ENCODE assay signal across 8 cellular contexts in the genomic region with DNA sequence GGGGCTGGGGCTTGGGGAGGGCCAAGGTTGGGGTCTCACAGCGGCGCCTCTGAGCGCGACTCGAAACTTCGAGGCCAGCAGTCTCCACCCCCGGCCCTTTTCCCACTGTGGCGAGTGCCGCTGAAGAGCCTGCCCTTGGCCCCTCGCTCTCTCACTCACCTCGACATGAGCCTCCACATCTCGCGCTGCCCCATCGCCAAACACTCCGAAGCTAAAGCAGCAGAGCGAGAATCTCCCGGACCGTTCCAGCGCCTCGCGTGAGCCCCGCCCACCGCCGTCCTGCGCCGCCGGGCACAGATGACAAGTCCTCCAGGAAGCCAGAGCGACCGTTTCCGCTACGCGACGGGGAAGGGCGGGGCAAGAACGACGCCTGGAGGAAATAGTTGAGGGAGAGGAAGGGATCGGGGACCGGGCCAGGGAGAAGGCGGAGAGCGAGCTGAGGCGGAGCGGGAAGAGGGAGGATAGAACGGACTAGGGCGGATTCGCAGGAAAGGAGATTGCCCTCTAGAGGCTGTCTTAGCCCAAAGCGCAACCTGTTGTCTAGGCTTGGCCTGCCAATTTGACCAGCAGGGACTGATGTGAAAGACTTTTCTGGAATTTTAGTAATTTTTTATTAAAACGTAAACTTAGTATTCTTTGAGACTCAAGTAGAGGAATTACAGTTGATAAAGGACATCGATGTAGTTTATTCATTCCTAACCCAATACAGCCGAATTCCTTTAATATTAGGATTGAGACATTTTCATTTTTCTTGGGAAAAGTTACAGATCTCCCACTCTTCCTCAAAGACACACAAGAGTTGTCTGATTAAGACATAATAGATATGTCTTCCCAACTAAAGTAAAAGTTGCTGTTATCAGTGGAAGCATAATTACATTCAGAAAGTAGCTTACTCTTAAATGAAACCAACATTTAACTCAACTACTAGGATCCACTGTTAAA. TPM values are rescaled to one million over a fixed set of nuclear protein-coding genes. Genes with fewer than 3 reads are reported as not detected.
DNase-seq lines count a peak whose midpoint lies in the region; ATAC-seq and TF ChIP-seq lines count a peak whose summit lies in the region.

A gene with protein sequence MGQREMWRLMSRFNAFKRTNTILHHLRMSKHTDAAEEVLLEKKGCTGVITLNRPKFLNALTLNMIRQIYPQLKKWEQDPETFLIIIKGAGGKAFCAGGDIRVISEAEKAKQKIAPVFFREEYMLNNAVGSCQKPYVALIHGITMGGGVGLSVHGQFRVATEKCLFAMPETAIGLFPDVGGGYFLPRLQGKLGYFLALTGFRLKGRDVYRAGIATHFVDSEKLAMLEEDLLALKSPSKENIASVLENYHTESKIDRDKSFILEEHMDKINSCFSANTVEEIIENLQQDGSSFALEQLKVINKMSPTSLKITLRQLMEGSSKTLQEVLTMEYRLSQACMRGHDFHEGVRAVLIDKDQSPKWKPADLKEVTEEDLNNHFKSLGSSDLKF (minus strand): TSS at position 270 of the 942 bp plus-strand sequence. CDS start 76 bp downstream, at position 194.

- intact Hi-C loops in IMR-90 (cut with micrococcal nuclease) = loop anchor here (10.0 kb wide), 1 partner anchor 535 kb away; the partner anchor contains the start of genes ORMDL1 and PMS1
- intact Hi-C loops in PC-3 (cut with micrococcal nuclease) = loop anchor here (5.0 to 10.0 kb wide), 4 partner anchors 38 to 555 kb away; partner anchors contain the start of gene OSGEPL1

- H3K23ac ChIP-seq in IMR-90 (ENCODE audit: low read depth, low read length) = peak within 1 kb of the TSS; percentile 79

- H3K27ac ChIP-seq in IMR-90 (ENCODE audit: insufficient read depth, low read length) (peak within 1 kb of the TSS; percentile 38), PC-3 (ENCODE audit: low read length) (no peak within 1 kb of the TSS), mucosa of rectum (ENCODE audit: low read depth in 2 of 2, low read length in 2 of 2) (peak within 1 kb of the TSS; percentile 86 to 89)

- DNase-seq in DMS114 treated with DMSO at 0.1 percent for 48 hours (lab: John Stamatoyannopoulos, UW; ENCODE audit: unreplicated experiment) (peak; percentile 96), IMR-90 (peak; percentile 98), PC-3 (peak; percentile 99), epithelial cell of proximal tubule (ENCODE audit: low read depth) (peak; percentile 82)
- peak; percentile 85 for DNase-seq in activated T-cell treated with anti-CD3 and anti-CD28 coated beads, Interleukin-2, amount 50 U/mL, for 1 hour
- DNase-seq in stimulated activated CD8-positive, alpha-beta memory T cell treated with anti-CD3 and anti-CD28 coated beads, Interleukin-7, amount 100 ng/mL, for 1 hour (ENCODE audit: low read depth in 2 of 2) = peak; percentile 72 to 73

- H4K5ac ChIP-seq in IMR-90 (ENCODE audit: low read depth, low read length) = peak within 1 kb of the TSS; percentile 93; the same call in 1 of the 2 replicates

- H3F3A ChIP-seq in PC-3 (ENCODE audit: low read length, unreplicated experiment) = no peaks in the 10 kb centered on the region

- H2BK15ac ChIP-seq in IMR-90 (ENCODE audit: low read depth, low read length) = no peak within 1 kb of the TSS

- 0% methylated on average over 21 of the region's 49 CpGs; no CpG with 5 or more reads in 1 of the 2 experiments for WGBS in IMR-90 (ENCODE audit: extremely low coverage in 2 of 2, insufficient read length in 1 of 2), 2 experiments

- BruUV-seq in IMR-90 (replicated peaks; lab: Mats Ljungman, UMichigan) (no TSS peak), PC-3 (replicated peaks; lab: Mats Ljungman, UMichigan) (TSS peak; percentile 66)

- H3K4ac ChIP-seq in IMR-90 (ENCODE audit: low read depth, low read length) = peak within 1 kb of the TSS; percentile 44

- peak within 1 kb of the TSS; percentile 45 for H2AK9ac ChIP-seq in IMR-90 (replicated peaks; ENCODE audit: low read depth, low read length, poor library complexity)

- no peak within 1 kb of the TSS for H3K18ac ChIP-seq in IMR-90 (ENCODE audit: low read depth, low read length)

- in situ Hi-C loops in IMR-90 (cut with MboI; ENCODE audit: low sequenced_read_pairs) = no loop called here

- H3K9ac ChIP-seq in IMR-90 (ENCODE audit: low read depth, low read length) = peak within 1 kb of the TSS; percentile 49
- H3K9ac ChIP-seq in PC-3 (ENCODE audit: low read length) = peak within 1 kb of the TSS; percentile 68
- H3K9ac ChIP-seq in mucosa of rectum (ENCODE audit: low read depth in 1 of 2, low read length in 2 of 2) = peak within 1 kb of the TSS; percentile 67 to 83

- ATAC-seq in GM21526 (IDR thresholded peaks at IDR 0.05; ENCODE audit: low FRiP score, unreplicated experiment) (peak; percentile 90), IMR-90 (ENCODE audit: low read depth) (peak; percentile 97), PC-3 (peak; percentile 95)

- H4K20me1 ChIP-seq in IMR-90 (ENCODE audit: insufficient read depth, low read length) (no peaks in the 10 kb centered on the region), PC-3 (ENCODE audit: low read length) (no peaks in the 10 kb centered on the region)

- H4K91ac ChIP-seq in IMR-90 (ENCODE audit: insufficient read depth, low read depth, low read length) = peak within 1 kb of the TSS; percentile 15; the same call in 1 of the 2 replicates

- H3K36me3 ChIP-seq in IMR-90 (ENCODE audit: control insufficient read depth, insufficient read depth, low read length) = no peaks in the 10 kb centered on the region
- no peaks in the 10 kb centered on the region for H3K36me3 ChIP-seq in PC-3 (ENCODE audit: low read depth, low read length)
- no peaks in the 10 kb centered on the region for H3K36me3 ChIP-seq in mucosa of rectum (ENCODE audit: control insufficient read depth in 2 of 2, insufficient read depth in 2 of 2, low read length in 2 of 2)

- CTCF ChIA-PET in IMR-90 (lab: Yijun Ruan, JAX) = interaction anchor here (0.5 to 2.2 kb wide), 9 partner anchors 9 to 489 kb away, joined by 3 to 9 read pairs (median 3); partner anchors contain the start of gene INPP1
- CTCF ChIA-PET in PC-3 (lab: Charles Lee) = interaction anchor here (0.6 to 0.7 kb wide), 5 partner anchors 9 to 486 kb away, joined by 3 read pairs; no protein-coding TSS in a partner anchor

- H3K79me1 ChIP-seq in IMR-90 (ENCODE audit: low read depth in 1 of 2, low read length in 2 of 2) = peaks cover 13 to 40% of the 10 kb centered on the region in 2 experiments

- H3K4me1 ChIP-seq in IMR-90 (ENCODE audit: control insufficient read depth, insufficient read depth, low read length) (peaks cover 5% of the 10 kb centered on the region), PC-3 (ENCODE audit: insufficient read depth, low read length) (peaks cover 26% of the 10 kb centered on the region), mucosa of rectum (ENCODE audit: control insufficient read depth in 2 of 2, insufficient read depth in 2 of 2, low read length in 2 of 2) (peaks cover 13 to 16% of the 10 kb centered on the region in 2 donors)

- H2BK5ac ChIP-seq in IMR-90 (ENCODE audit: low read depth, low read length, poor library complexity, severe bottlenecking) = peak within 1 kb of the TSS; percentile 27

- TF ChIP-seq CTCF in IMR-90 (conservative IDR thresholded peaks at IDR 0.05; ENCODE audit: low read depth, low read length) (peak; percentile 91), PC-3 (conservative IDR thresholded peaks at IDR 0.05; ENCODE audit: low read depth, low read length) (peak; percentile 86), epithelial cell of proximal tubule (conservative IDR thresholded peaks at IDR 0.05; ENCODE audit: low read depth, low read length) (peak; percentile 85)

- H3K4me2 ChIP-seq in IMR-90 (ENCODE audit: low read depth, low read length) = peak within 1 kb of the TSS; percentile 93
- H3K4me2 ChIP-seq in PC-3 (ENCODE audit: low read length) = peak within 1 kb of the TSS; percentile 97

- TF ChIP-seq RAD21 in IMR-90 (IDR thresholded peaks at IDR 0.05; ENCODE audit: low read length) = peak; percentile 46

- H3K14ac ChIP-seq in IMR-90 (replicated peaks; ENCODE audit: low read depth, low read length) = peak within 1 kb of the TSS; percentile 67

- H3K4me3 ChIP-seq in IMR-90 (ENCODE audit: insufficient read depth, low read depth, low read length) (peak within 1 kb of the TSS; percentile 62), PC-3 (ENCODE audit: low read length) (peak within 1 kb of the TSS; percentile 95), epithelial cell of proximal tubule (ENCODE audit: low read depth, low read length) (peak within 1 kb of the TSS; percentile 85), mucosa of rectum (ENCODE audit: low read length in 2 of 2) (peak within 1 kb of the TSS; percentile 80 to 97)

- H3K9me1 ChIP-seq in IMR-90 (ENCODE audit: insufficient read depth, low read length) = no peaks in the 10 kb centered on the region

- peak within 1 kb of the TSS; percentile 74 to 84 for H4K8ac ChIP-seq in IMR-90 (ENCODE audit: low read depth in 2 of 2, low read length in 2 of 2)

- H2AFZ ChIP-seq in IMR-90 (replicated peaks; ENCODE audit: low read length, poor library complexity) (peak within 1 kb of the TSS; percentile 94), PC-3 (ENCODE audit: low read length) (peak within 1 kb of the TSS; percentile 89)

- no peak for TF ChIP-seq POLR2A in IMR-90 (IDR thresholded peaks at IDR 0.05; ENCODE audit: low read depth, low read length)

- H3K9me3 ChIP-seq in IMR-90 (ENCODE audit: control insufficient read depth, insufficient read depth, low read length) (no peaks in the 10 kb centered on the region), PC-3 (ENCODE audit: low read length) (no peaks in the 10 kb centered on the region), mucosa of rectum (ENCODE audit: control insufficient read depth in 2 of 2, low read length in 2 of 2) (no peaks in the 10 kb centered on the region)

- no peaks in the 10 kb centered on the region for H3K9me2 ChIP-seq in PC-3 (replicated peaks; ENCODE audit: low read length)

- peaks cover 41% of the 10 kb centered on the region for H3K79me2 ChIP-seq in PC-3 (ENCODE audit: low read length)

- peak within 1 kb of the TSS; percentile 11; the same call in 1 of the 2 replicates for H2AK5ac ChIP-seq in IMR-90 (ENCODE audit: low read depth, low read length)

- peak within 1 kb of the TSS; percentile 22; the same call in 1 of the 2 replicates for H2BK120ac ChIP-seq in IMR-90 (ENCODE audit: low read depth, low read length)

- H3K27me3 ChIP-seq in IMR-90 (ENCODE audit: control insufficient read depth, insufficient read depth, low read length) = no peaks in the 10 kb centered on the region
- H3K27me3 ChIP-seq in PC-3 (ENCODE audit: low read length) = no peaks in the 10 kb centered on the region
- no peaks in the 10 kb centered on the region for H3K27me3 ChIP-seq in mucosa of rectum (ENCODE audit: control insufficient read depth in 2 of 2, insufficient read depth in 2 of 2, low read length in 2 of 2)

- H3K56ac ChIP-seq in IMR-90 (ENCODE audit: extremely low read depth, insufficient read depth, low read length) = peak within 1 kb of the TSS; percentile 33; the same call in 1 of the 2 replicates

- dilution Hi-C loops in IMR-90 (cut with HindIII; ENCODE audit: low sequenced_read_pairs, unreplicated experiment) = no loop called here

- H2BK20ac ChIP-seq in IMR-90 (ENCODE audit: low read depth, low read length) = no peak within 1 kb of the TSS

- POLR2A ChIA-PET in IMR-90 (lab: Charles Lee; ENCODE audit: unreplicated experiment) = interaction anchor here (1.2 kb wide), 1 partner anchor 17 kb away, joined by 5 read pairs; no protein-coding TSS in a partner anchor
- POLR2A ChIA-PET in PC-3 (lab: Charles Lee; ENCODE audit: unreplicated experiment) = interaction anchor here (0.6 to 0.7 kb wide), 2 partner anchors 25 to 489 kb away, joined by 3 to 10 read pairs; no protein-coding TSS in a partner anchor

RNA-seq across cellular contexts. Expression of the gene that starts here (rescaled TPM):
- total RNA-seq in IMR-90 (2012; rRNA removed) (8.8 and 15.6 TPM in 2 replicates), PC-3 (2014; rRNA removed) (8.1 and 12.0 TPM in 2 replicates), epithelial cell of proximal tubule (8.6 and 12.2 TPM in 2 replicates)
- 8.3 and 11.9 TPM in 2 replicates for polyA plus RNA-seq in IMR-90 (2012; rRNA removed)
- 1.2 and 1.7 TPM in 2 replicates for polyA plus RNA-seq in IMR-90 (2012; cell fraction: cytosol; rRNA removed)
- 1.0 and 10.0 TPM in 2 replicates for polyA plus RNA-seq in IMR-90 (2012; cell fraction: nucleus; rRNA removed; ENCODE audit: low replicate concordance)
